Comparison of ENCODE assay signal across 9 cellular contexts in the genomic region with DNA sequence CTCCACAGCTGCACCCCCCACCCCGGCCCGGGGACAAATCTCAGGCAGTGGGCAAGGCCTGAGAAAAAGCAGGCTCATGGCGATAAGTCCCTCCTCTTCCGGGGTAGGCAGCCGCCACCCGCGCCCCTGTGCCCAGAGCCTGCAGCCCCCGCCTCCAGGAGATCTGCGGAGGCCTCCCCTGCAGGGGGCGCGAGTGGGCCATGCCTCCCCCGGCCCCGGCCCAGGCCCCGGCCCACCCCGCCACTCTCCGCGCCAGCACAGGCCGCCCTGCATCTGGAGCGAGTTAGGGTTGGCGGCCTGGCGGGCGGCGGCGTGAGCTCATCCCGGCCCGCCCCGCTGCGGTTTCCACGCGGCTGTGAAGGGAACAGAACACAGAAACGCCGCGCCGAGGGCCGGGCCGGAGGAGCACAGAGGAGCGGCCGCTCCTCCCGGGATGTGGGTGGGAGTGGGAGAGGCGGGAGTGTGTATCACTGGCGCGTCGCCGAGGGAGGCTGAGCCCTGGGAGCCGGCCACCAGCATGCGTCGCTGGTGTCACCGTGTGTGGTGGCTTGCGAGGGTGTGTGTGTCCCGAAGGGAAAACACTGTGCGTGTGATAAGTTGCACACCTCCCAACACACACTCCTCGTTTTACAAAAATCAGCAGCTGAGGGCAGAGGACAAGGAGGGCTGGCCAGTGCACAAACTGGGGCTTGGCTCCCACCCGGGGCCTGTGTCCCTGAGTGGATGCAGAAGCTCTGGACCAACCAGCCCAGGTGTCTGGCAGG. TPM values are rescaled to one million over a fixed set of nuclear protein-coding genes. Genes with fewer than 3 reads are reported as not detected.
DNase-seq lines count a peak whose midpoint lies in the region; ATAC-seq and TF ChIP-seq lines count a peak whose summit lies in the region.
"Had no signal": no experiment of that assay in that cellular context is flagged by ENCODE, and none has a peak within 500 bp of the region (broad histone marks: within the 10 kb centered on the region; RNA-seq: fewer than 3 reads in every experiment).

No MANE protein-coding gene starts in this region.

- peaks cover 13% of the 10 kb centered on the region for H3K4me1 ChIP-seq in OCI-LY1 (ENCODE audit: insufficient read depth, low read length, severe bottlenecking)
- H3K4me1 ChIP-seq: A549 had no signal

- peaks cover 6% of the 10 kb centered on the region; the same call in 1 of the 2 replicates for H3K9me3 ChIP-seq in OCI-LY1 (ENCODE audit: low read length)

- H2AFZ ChIP-seq in OCI-LY1 (ENCODE audit: low read length): no peak overlapping the region

- ATAC-seq in HG02973 (IDR thresholded peaks at IDR 0.05; ENCODE audit: unreplicated experiment) (peak; percentile 48), natural killer cell (peak; percentile 91 to 92 (median 92))

- peaks cover 11% of the 10 kb centered on the region for H3K36me3 Mint-ChIP-seq in natural killer cell

- no peak overlapping the region for H3K27ac ChIP-seq in OCI-LY1 (ENCODE audit: low read depth, low read length, poor library complexity, severe bottlenecking)
- H3K27ac ChIP-seq: A549 had no signal

- TF ChIP-seq CTCF in OCI-LY1 (IDR thresholded peaks at IDR 0.05; ENCODE audit: low read length) (peak; percentile 64), fibroblast of mammary gland (conservative IDR thresholded peaks at IDR 0.05; ENCODE audit: control insufficient read depth, insufficient read depth, low read depth, low read length) (peak; percentile 10), natural killer cell (IDR thresholded peaks at IDR 0.05) (peak; percentile 65)

- peak overlapping the region; percentile 62 for H3K9ac ChIP-seq in OCI-LY1 (ENCODE audit: low read length)

- DNase-seq in NCI-H2029 (lab: John Stamatoyannopoulos, UW) (peak; percentile 72), NCI-H2029 treated with DMSO at 0.1 percent for 48 hours (lab: John Stamatoyannopoulos, UW) (no peak), activated T-helper 1 cell treated with Interleukin-2 at 50 U/mL for 16 hours (ENCODE audit: low read depth) (peak; percentile 66), fibroblast of mammary gland (ENCODE audit: low read depth) (peak; percentile 77), natural killer cell (peak; percentile 73)
- peak; percentile 73 for DNase-seq in stimulated activated naive CD4-positive, alpha-beta T cell treated with Interleukin-2 at 50 U/mL for 16 hours (lab: John Stamatoyannopoulos, UW)

- H3F3A ChIP-seq in OCI-LY1 (ENCODE audit: insufficient read depth, low read length): no peaks in the 10 kb centered on the region

- peak overlapping the region; percentile 60 for H3K4me3 ChIP-seq in OCI-LY1 (ENCODE audit: low read depth, low read length, poor library complexity, severe bottlenecking)
- H3K4me3 ChIP-seq in fibroblast of mammary gland (ENCODE audit: control insufficient read depth, low read depth, low read length): peak overlapping the region; percentile 37
- H3K4me3 ChIP-seq: A549 had no signal

- peak overlapping the region; percentile 23 to 91 for H3K27ac Mint-ChIP-seq in natural killer cell

- no peaks in the 10 kb centered on the region for H3K27me3 Mint-ChIP-seq in natural killer cell (ENCODE audit: low read depth in 2 of 2)

- no peaks in the 10 kb centered on the region for H3K9me2 ChIP-seq in OCI-LY1 (ENCODE audit: low read depth, low read length)

- intact Hi-C loops in natural killer cell (cut with micrococcal nuclease): loop anchor here (2.0 kb wide), 1 partner anchor 17 kb away; no protein-coding TSS in a partner anchor

- H3K4me3 Mint-ChIP-seq in natural killer cell: peak overlapping the region; percentile 84

- H3K27me3 ChIP-seq in OCI-LY1 (ENCODE audit: insufficient read depth, low read length): no peaks in the 10 kb centered on the region

- H3K79me2 ChIP-seq in OCI-LY1 (ENCODE audit: insufficient read depth, low read length): no peaks in the 10 kb centered on the region

- no peaks in the 10 kb centered on the region for H3K36me3 ChIP-seq in OCI-LY1 (ENCODE audit: insufficient read depth, low read length)

- H3K4me1 Mint-ChIP-seq in natural killer cell: peaks cover 0 to 14% of the 10 kb centered on the region in 2 donors

- no peaks in the 10 kb centered on the region for H4K20me1 ChIP-seq in OCI-LY1 (ENCODE audit: insufficient read depth, low read length)

- peaks cover 3% of the 10 kb centered on the region in 2 donors for H3K9me3 Mint-ChIP-seq in natural killer cell

- peak overlapping the region; percentile 66 for H3K4me2 ChIP-seq in OCI-LY1 (ENCODE audit: low read length)
- H3K4me2 ChIP-seq: A549 had no signal

RNA-seq across cellular contexts. Expression of a gene that starts 17.2 kb away (rescaled TPM):
- total RNA-seq in natural killer cell: not detected

RNA-seq across cellular contexts. Expression of a gene that starts 31.5 kb away (rescaled TPM):
- total RNA-seq in natural killer cell: not detected

Comparison
In these comparisons a context has a peak if more than half of its experiments do, and no peak if none do; other contexts are left out.
1. CTCF ChIP-seq: peak in every context shown above with its lines; median percentile 65 in natural killer cell; 64 in OCI-LY1; 10 in fibroblast of mammary gland.